20 cellular contexts compared by ENCODE assay signal in the genomic region with DNA sequence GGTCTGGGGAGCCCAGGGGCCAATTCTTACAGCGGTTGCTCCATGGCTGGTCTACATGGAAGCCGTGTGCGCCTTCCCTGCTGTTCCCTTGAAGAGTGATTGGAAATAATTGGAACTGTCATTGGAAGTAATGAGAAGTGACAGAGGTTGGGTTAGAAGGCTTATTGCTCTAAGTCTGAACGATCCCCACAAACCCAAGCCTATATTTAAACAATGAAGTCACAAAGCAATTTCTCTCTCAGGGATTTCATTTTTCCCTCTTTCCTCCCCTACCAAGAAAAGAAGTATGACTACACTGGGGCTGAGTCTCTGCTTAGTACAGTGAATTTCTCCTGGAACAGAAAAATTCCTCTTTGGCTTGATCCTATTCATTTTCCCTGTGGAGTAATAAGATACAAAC. TPM values are rescaled to one million over a fixed set of nuclear protein-coding genes. Genes with fewer than 3 reads are reported as not detected.
DNase-seq lines count a peak whose midpoint lies in the region; ATAC-seq, FAIRE-seq and TF ChIP-seq lines count a peak whose summit lies in the region.
"Had no signal": no experiment of that assay in that cellular context is flagged by ENCODE, and none has a peak within 500 bp of the region (broad histone marks: within the 10 kb centered on the region; RNA-seq: fewer than 3 reads in every experiment).

No MANE protein-coding gene starts in this region.

- TF ChIP-seq EP300 in sigmoid colon (IDR thresholded peaks at IDR 0.05) = no peak

- no peak for FAIRE-seq in astrocyte (lab: Jason Lieb, UNC)
- no peak for FAIRE-seq in urothelium cell line (lab: Jason Lieb, UNC)

- peaks cover 31% of the 10 kb centered on the region for H3K4me1 Mint-ChIP-seq in astrocyte (ENCODE audit: low read depth, unreplicated experiment)
- peaks cover 15% of the 10 kb centered on the region for H3K4me1 Mint-ChIP-seq in activated CD4-positive, alpha-beta T cell treated with anti-CD3 and anti-CD28 coated beads, Interleukin-2, amount 10 ng/mL, durations not matched to agents 7 days and 5 days
- H3K4me1 Mint-ChIP-seq: natural killer cell had no signal

- H3K4me1 ChIP-seq in astrocyte (ENCODE audit: insufficient read depth, low read length) = peaks cover 40% of the 10 kb centered on the region
- peaks cover 9% of the 10 kb centered on the region for H3K4me1 ChIP-seq in hepatocyte (ENCODE audit: insufficient read depth)
- H3K4me1 ChIP-seq in sigmoid colon = peaks cover 0 to 98% (median 88%) of the 10 kb centered on the region in 4 donors
- H3K4me1 ChIP-seq: adrenal gland, psoas muscle had no signal

- H3K36me3 Mint-ChIP-seq in astrocyte (ENCODE audit: low read depth, unreplicated experiment) = peaks cover 6% of the 10 kb centered on the region
- no peaks in the 10 kb centered on the region for H3K36me3 Mint-ChIP-seq in activated CD4-positive, alpha-beta T cell treated with anti-CD3 and anti-CD28 coated beads, Interleukin-2, amount 10 ng/mL, durations not matched to agents 7 days and 5 days (ENCODE audit: low read depth)
- H3K36me3 Mint-ChIP-seq: natural killer cell had no signal

- ATAC-seq in HG03439 (IDR thresholded peaks at IDR 0.05; ENCODE audit: unreplicated experiment) = no peak
- ATAC-seq: natural killer cell, psoas muscle had no signal

- H3K36me3 ChIP-seq in astrocyte (ENCODE audit: insufficient read depth, low read length) (no peaks in the 10 kb centered on the region), hepatocyte (replicated peaks; ENCODE audit: insufficient read depth, low read depth) (no peaks in the 10 kb centered on the region), sigmoid colon (no peaks in the 10 kb centered on the region)
- H3K36me3 ChIP-seq: adrenal gland had no signal

- CTCF ChIA-PET in activated CD4-positive, alpha-beta T cell treated with anti-CD3 and anti-CD28 coated beads, Interleukin-2, amount 10 ng/mL, durations not matched to agents 7 days and 5 days (lab: Charles Lee) = no interaction called here

- no peaks in the 10 kb centered on the region for H3K27me3 ChIP-seq in astrocyte (ENCODE audit: insufficient read depth, low read length)
- no peaks in the 10 kb centered on the region for H3K27me3 ChIP-seq in hepatocyte
- no peaks in the 10 kb centered on the region for H3K27me3 ChIP-seq in sigmoid colon
- H3K27me3 ChIP-seq: adrenal gland had no signal

- no peaks in the 10 kb centered on the region for H4K20me1 ChIP-seq in astrocyte (ENCODE audit: insufficient read depth, low read length)
- no peaks in the 10 kb centered on the region for H4K20me1 ChIP-seq in hepatocyte (ENCODE audit: insufficient read depth, poor library complexity, severe bottlenecking)

- no peaks in the 10 kb centered on the region for H3K9me2 ChIP-seq in hepatocyte (replicated peaks; ENCODE audit: insufficient read depth)

- no peak overlapping the region for H3K4me3 Mint-ChIP-seq in astrocyte (ENCODE audit: unreplicated experiment)
- no peak overlapping the region for H3K4me3 Mint-ChIP-seq in activated CD4-positive, alpha-beta T cell treated with anti-CD3 and anti-CD28 coated beads, Interleukin-2, amount 10 ng/mL, durations not matched to agents 7 days and 5 days
- H3K4me3 Mint-ChIP-seq: natural killer cell had no signal

- H3K79me2 ChIP-seq in astrocyte (ENCODE audit: insufficient read depth, low read length) = peaks cover 78% of the 10 kb centered on the region
- H3K79me2 ChIP-seq in hepatocyte = peaks cover 78% of the 10 kb centered on the region

- H3K9ac ChIP-seq in astrocyte (ENCODE audit: low read length) = peak overlapping the region; percentile 88

- peaks cover 5% of the 10 kb centered on the region for H3K27me3 Mint-ChIP-seq in astrocyte (ENCODE audit: low read depth, unreplicated experiment)
- H3K27me3 Mint-ChIP-seq in activated CD4-positive, alpha-beta T cell treated with anti-CD3 and anti-CD28 coated beads, Interleukin-2, amount 10 ng/mL, durations not matched to agents 7 days and 5 days = peaks cover 62% of the 10 kb centered on the region

- H2AFZ ChIP-seq in astrocyte (ENCODE audit: low read depth, low read length) (no peak overlapping the region), hepatocyte (no peak overlapping the region)

- H3K4me2 ChIP-seq in astrocyte (ENCODE audit: low read length) (peak overlapping the region; percentile 88), hepatocyte (no peak overlapping the region)

- H3K27ac ChIP-seq in astrocyte (ENCODE audit: low read depth, low read length) (peak overlapping the region; percentile 95), hepatocyte (peak overlapping the region; percentile 81), sigmoid colon (peak overlapping the region; percentile 75 to 97 (median 92))
- H3K27ac ChIP-seq: C4-2B, psoas muscle had no signal

- no peak overlapping the region for H3K4me3 ChIP-seq in astrocyte (ENCODE audit: insufficient read depth, low read depth, low read length)
- no peak overlapping the region for H3K4me3 ChIP-seq in hepatocyte
- H3K4me3 ChIP-seq in sigmoid colon = no peak overlapping the region
- H3K4me3 ChIP-seq: adrenal gland, psoas muscle had no signal

- no peak for TF ChIP-seq POLR2A in sigmoid colon (IDR thresholded peaks at IDR 0.05)

- intact Hi-C loops in sigmoid colon (cut with DNase I) = no loop called here

- H3K9me3 Mint-ChIP-seq in astrocyte (ENCODE audit: unreplicated experiment) = no peaks in the 10 kb centered on the region
- H3K9me3 Mint-ChIP-seq in activated CD4-positive, alpha-beta T cell treated with anti-CD3 and anti-CD28 coated beads, Interleukin-2, amount 10 ng/mL, durations not matched to agents 7 days and 5 days = peaks cover 6% of the 10 kb centered on the region
- H3K9me3 Mint-ChIP-seq: natural killer cell had no signal

- peak overlapping the region; percentile 92 for H3K27ac Mint-ChIP-seq in astrocyte (ENCODE audit: unreplicated experiment)
- no peak overlapping the region for H3K27ac Mint-ChIP-seq in activated CD4-positive, alpha-beta T cell treated with anti-CD3 and anti-CD28 coated beads, Interleukin-2, amount 10 ng/mL, durations not matched to agents 7 days and 5 days
- H3K27ac Mint-ChIP-seq: natural killer cell had no signal

- no peaks in the 10 kb centered on the region for H3K9me3 ChIP-seq in astrocyte (ENCODE audit: insufficient read depth, low read depth, low read length)
- no peaks in the 10 kb centered on the region for H3K9me3 ChIP-seq in hepatocyte (ENCODE audit: low read depth)
- no peaks in the 10 kb centered on the region for H3K9me3 ChIP-seq in sigmoid colon
- H3K9me3 ChIP-seq: adrenal gland, psoas muscle had no signal

- POLR2A ChIA-PET in activated CD4-positive, alpha-beta T cell treated with anti-CD3 and anti-CD28 coated beads, Interleukin-2, amount 10 ng/mL, durations not matched to agents 7 days and 5 days (lab: Charles Lee) = no interaction called here

- DNase-seq in EH (ENCODE audit: low read depth) (peak; percentile 41), astrocyte (ENCODE audit: low read depth) (no peak), hepatocyte (ENCODE audit: low spot score) (no peak), sigmoid colon (no peak), DMS79 (lab: John Stamatoyannopoulos, UW) (no peak), urothelium cell line (ENCODE audit: low spot score) (no peak)
- DNase-seq in activated CD4-positive, alpha-beta T cell treated with anti-CD3 and anti-CD28 coated beads, Interleukin-2, amount 10 ng/mL, durations not matched to agents 7 days and 5 days = no peak
- DNase-seq: activated CD4-positive, alpha-beta T cell treated with anti-CD3 and anti-CD28 coated beads, Interleukin-2, amount 50 U/mL, for 1 hour; activated CD8-positive, alpha-beta memory T cell treated with anti-CD3 and anti-CD28 coated beads, Interleukin-2, amount 50 U/mL, for 48 hours; adrenal gland; dorsolateral prefrontal cortex; GDM1; natural killer cell; NCI-H2107; NCI-H526; psoas muscle; SHP77; T-helper 1 cell had no signal

- whole genome bisulfite sequencing in hepatocyte (ENCODE audit: low lambda C conversion rate, missing lambda C conversion rate) = 87% methylated on average over 4 of the region's 4 CpGs
- WGBS in sigmoid colon, 2 donors = 80 to 89% methylated on average over 4 of the region's 4 CpGs

- no peak for TF ChIP-seq CTCF in astrocyte (IDR thresholded peaks at IDR 0.05; ENCODE audit: insufficient read depth, low read depth, low read length)
- TF ChIP-seq CTCF in hepatocyte (IDR thresholded peaks at IDR 0.05; ENCODE audit: poor library complexity) = no peak
- TF ChIP-seq CTCF in sigmoid colon (IDR thresholded peaks at IDR 0.05) = no peak

RNA-seq across cellular contexts. Expression of a gene that starts 7.8 kb away (rescaled TPM):
- total RNA-seq in astrocyte = 16.0 and 26.5 TPM in 2 replicates
- 59.4 and 75.1 TPM in 2 replicates for total RNA-seq in hepatocyte
- polyA plus RNA-seq in hepatocyte = 23.3 and 27.1 TPM in 2 replicates
- total RNA-seq in sigmoid colon = 100 to 1,000 TPM; 104 to 180 (median 164) TPM
- 10 to 100 TPM in 1 of 3 donors, 1 to 10 TPM in 2; 1.4 to 12.1 (median 9.0) TPM for polyA plus RNA-seq in sigmoid colon
- total RNA-seq in activated CD4-positive, alpha-beta T cell treated with anti-CD3 and anti-CD28 coated beads, Interleukin-2, amount 10 ng/mL, durations not matched to agents 7 days and 5 days = under 1 TPM; 0.15 to 0.23 TPM

Comparison
In these comparisons a context has a peak if more than half of its experiments do, and no peak if none do; other contexts are left out.
1. RNA of a gene that starts 7.8 kb away (total RNA-seq): 104 to 180 TPM in sigmoid colon, 59.4 to 75.1 TPM in hepatocyte and 16.0 to 26.5 TPM in astrocyte; 0.15 to 0.23 TPM in activated CD4-positive, alpha-beta T cell treated with anti-CD3 and anti-CD28 coated beads, Interleukin-2, amount 10 ng/mL, durations not matched to agents 7 days and 5 days; every median in the first group is over 10 times any median in the second.
2. Peak in every context shown above with its lines, with median percentiles within 50 percentile points of each other: H3K27ac ChIP-seq.